In the genomic region with DNA sequence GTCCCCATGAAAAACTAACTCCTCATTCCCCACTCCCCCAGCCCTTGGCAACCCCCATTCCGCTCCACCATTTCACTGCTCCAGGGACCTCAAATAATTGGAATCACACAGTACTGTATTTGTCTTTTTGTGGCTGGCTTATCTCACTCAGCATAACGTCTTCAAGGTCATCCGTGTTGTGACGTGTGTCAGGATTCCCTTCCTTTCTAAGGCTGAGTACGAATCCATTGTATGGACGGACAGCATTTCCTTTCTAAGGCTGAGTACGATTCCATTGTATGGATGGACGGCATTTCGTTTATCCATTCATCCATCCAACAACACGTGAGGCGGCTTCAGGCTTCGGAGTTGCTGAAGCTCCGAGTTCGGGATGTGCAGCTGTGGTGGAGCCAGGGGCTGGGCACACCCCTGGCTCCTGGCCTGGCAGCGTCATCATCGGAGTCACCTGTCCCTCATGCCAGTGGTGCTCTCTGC, we compare ENCODE assay signal across 8 cellular contexts. TPM values are rescaled to one million over a fixed set of nuclear protein-coding genes. Genes with fewer than 3 reads are reported as not detected.
DNase-seq lines count a peak whose midpoint lies in the region; ATAC-seq, FAIRE-seq and TF ChIP-seq lines count a peak whose summit lies in the region.

No MANE protein-coding gene starts in this region.

- H3K9ac ChIP-seq in kidney (ENCODE audit: low read length in 2 of 2), result no peak overlapping the region

- H3K4me3 Mint-ChIP-seq in HFFc6 (peak overlapping the region; percentile 2; the same call in 1 of the 2 replicates), naive B cell (peak overlapping the region in 7 of 8 donors; percentile 24 to 86 (median 78))

- H3K27ac ChIP-seq in ascending aorta (peak overlapping the region; percentile 95 to 97), kidney (ENCODE audit: low read depth in 2 of 2, low read length in 2 of 2) (no peak overlapping the region)

- H3K9me3 ChIP-seq in BE2C, result no peaks in the 10 kb centered on the region
- peaks cover 0 to 4% of the 10 kb centered on the region in 2 donors for H3K9me3 ChIP-seq in ascending aorta
- H3K9me3 ChIP-seq in kidney (ENCODE audit: control insufficient read depth in 1 of 2, low read length in 2 of 2), result peaks cover 0 to 2% of the 10 kb centered on the region in 2 donors

- no peaks in the 10 kb centered on the region for H3K27me3 ChIP-seq in BE2C
- H3K27me3 ChIP-seq in ascending aorta, result no peaks in the 10 kb centered on the region

- H3K27ac Mint-ChIP-seq in HFFc6, result peak overlapping the region; percentile 8; the same call in 1 of the 2 replicates
- peak overlapping the region in 3 of 6 donors; percentile 16 to 97 (median 82) for H3K27ac Mint-ChIP-seq in naive B cell

- H3K27me3 Mint-ChIP-seq in HFFc6 (ENCODE audit: insufficient read depth), result peaks cover 5% of the 10 kb centered on the region
- H3K27me3 Mint-ChIP-seq in naive B cell, result no peaks in the 10 kb centered on the region

- DNase-seq in BE2C, result no peak
- DNase-seq in HFFc6, result no peak
- DNase-seq in ascending aorta (ENCODE audit: low spot score in 2 of 2), result peak in 1 of 2 donors; percentile 62
- DNase-seq in naive B cell, result no peak
- DNase-seq in NCI-H1694 treated with DMSO at 0.1 percent for 48 hours (lab: John Stamatoyannopoulos, UW), result no peak
- no peak for DNase-seq in islet precursor cell
- DNase-seq in kidney, result no peak

- no peaks in the 10 kb centered on the region for H3K4me1 ChIP-seq in BE2C
- H3K4me1 ChIP-seq in ascending aorta, result peaks cover 7 to 26% of the 10 kb centered on the region in 2 donors
- H3K4me1 ChIP-seq in kidney (ENCODE audit: control insufficient read depth in 1 of 2, insufficient read depth in 1 of 2, low read depth in 1 of 2, low read length in 2 of 2), result peaks cover 6 to 15% of the 10 kb centered on the region in 2 donors

- intact Hi-C loops in ascending aorta (cut with DNase I) (loop anchor here (5.0 kb wide), 2 partner anchors 33 to 48 kb away; no protein-coding TSS in a partner anchor), kidney (cut with DNase I) (no loop called here)

- H3K36me3 ChIP-seq in BE2C, result peaks cover 3% of the 10 kb centered on the region; the same call in 1 of the 2 replicates
- no peaks in the 10 kb centered on the region for H3K36me3 ChIP-seq in ascending aorta
- no peaks in the 10 kb centered on the region for H3K36me3 ChIP-seq in kidney (ENCODE audit: control insufficient read depth in 1 of 2, insufficient read depth in 2 of 2, low read length in 2 of 2)

- H3K4me3 ChIP-seq in BE2C (ENCODE audit: low read depth, low read length) (peak overlapping the region; percentile 96; the same call in 1 of the 2 replicates), ascending aorta (peak overlapping the region in 1 of 2 donors; percentile 90), kidney (ENCODE audit: low read length in 2 of 2) (no peak overlapping the region)

- peaks cover 16% of the 10 kb centered on the region for H3K9me3 Mint-ChIP-seq in HFFc6
- H3K9me3 Mint-ChIP-seq in naive B cell, result no peaks in the 10 kb centered on the region

- H3K4me1 Mint-ChIP-seq in HFFc6 (ENCODE audit: low read depth) (peaks cover 67% of the 10 kb centered on the region), naive B cell (peaks cover 27 to 35% (median 33%) of the 10 kb centered on the region in 3 donors)

- H3K36me3 Mint-ChIP-seq in HFFc6 (ENCODE audit: low read depth) (peaks cover 31% of the 10 kb centered on the region), naive B cell (peaks cover 0 to 6% of the 10 kb centered on the region in 2 donors)

- TF ChIP-seq CTCF in BE2C (IDR thresholded peaks at IDR 0.05; ENCODE audit: low read depth, low read length), result no peak
- TF ChIP-seq CTCF in HFFc6 (IDR thresholded peaks at IDR 0.05), result no peak
- TF ChIP-seq CTCF in ascending aorta (IDR thresholded peaks at IDR 0.05), result no peak
- TF ChIP-seq CTCF in kidney (IDR thresholded peaks at IDR 0.05; ENCODE audit: borderline replicate concordance, extremely low read depth, insufficient read depth), result no peak

- no peak for ATAC-seq in naive B cell (ENCODE audit: low read depth in 2 of 2)
- ATAC-seq in HG03159 (IDR thresholded peaks at IDR 0.05; ENCODE audit: unreplicated experiment), result no peak

- FAIRE-seq in kidney (lab: Jason Lieb, UNC), result no peak

RNA-seq across cellular contexts. Expression of gene ASB1, which starts 1.2 kb away (rescaled TPM):
- 39.2 TPM for polyA plus RNA-seq in BE2C (2012; ENCODE audit: insufficient read depth, insufficient read length, low read depth)
- total RNA-seq in HFFc6 (2021; fragmentation: NEBNext Ultra II Directional; extraction: Animal tissue kit (Norgen Biotek cat#: 25700)), result 10 to 100 TPM; 56.0 to 77.5 (median 74.4) TPM
- total RNA-seq in ascending aorta (32.5 TPM), kidney (28.1 TPM)
- polyA plus RNA-seq in naive B cell (ENCODE audit: low read depth in 6 of 6) (10 to 100 TPM; 17.4 to 43.8 (median 24.2) TPM), kidney (ENCODE audit: insufficient read depth, low read depth, low replicate concordance) (29.4 TPM)

Comparison
In these comparisons a context has a peak if more than half of its experiments do, and no peak if none do; other contexts are left out.
1. H3K27ac ChIP-seq: peak in ascending aorta (2 of 2); none in kidney (0 of 2).